ENCODE assay signal across 8 cellular contexts in genomic region chr1:34164510-34165381, GRCh38. TPM values are rescaled to one million over a fixed set of nuclear protein-coding genes. Genes with fewer than 3 reads are reported as not detected.
DNase-seq lines count a peak whose midpoint lies in the region; ATAC-seq, FAIRE-seq and TF ChIP-seq lines count a peak whose summit lies in the region.

Gene CSMD2 (minus strand): TSS chr1:34165230. CDS start chr1:34165097, 133 bp downstream.

- H3K4me2 ChIP-seq in smooth muscle cell, result peak within 1 kb of the TSS; percentile 93

- peak within 1 kb of the TSS; percentile 92; the same call in 1 of the 2 replicates for H3K9ac ChIP-seq in iPS-20b (ENCODE audit: low read depth, low read length)
- no peak within 1 kb of the TSS for H3K9ac ChIP-seq in smooth muscle cell (ENCODE audit: low read depth)

- H3K36me3 ChIP-seq in iPS-20b (ENCODE audit: insufficient read depth, low read depth, low read length), result peaks cover under 1% of the 10 kb centered on the region; the same call in 1 of the 2 replicates
- no peaks in the 10 kb centered on the region for H3K36me3 ChIP-seq in smooth muscle cell (ENCODE audit: low read depth)

- H3K4me3 ChIP-seq in iPS-20b (ENCODE audit: low read length) (peak within 1 kb of the TSS; percentile 79), smooth muscle cell (peak within 1 kb of the TSS; percentile 52)

- WGBS in smooth muscle cell (ENCODE audit: low lambda C conversion rate), result under 1% methylated on average over 48 of the region's 91 CpGs

- ATAC-seq in GM21526 (IDR thresholded peaks at IDR 0.05; ENCODE audit: low FRiP score, unreplicated experiment), result no peak

- FAIRE-seq in HTR-8/SVneo (lab: Jason Lieb, UNC), result no peak

- H3K27me3 ChIP-seq in iPS-20b (ENCODE audit: insufficient read depth, low read length) (peaks cover 28% of the 10 kb centered on the region), smooth muscle cell (ENCODE audit: low read depth) (peaks cover 88% of the 10 kb centered on the region)

- no peaks in the 10 kb centered on the region for H3K9me3 ChIP-seq in iPS-20b (ENCODE audit: insufficient read depth, low read depth, low read length)
- H3K9me3 ChIP-seq in smooth muscle cell (replicated peaks; ENCODE audit: low read depth), result no peaks in the 10 kb centered on the region

- peaks cover 7% of the 10 kb centered on the region; the same call in 1 of the 2 replicates for H3K4me1 ChIP-seq in iPS-20b (ENCODE audit: insufficient read depth, low read length)
- H3K4me1 ChIP-seq in smooth muscle cell (ENCODE audit: low read depth), result peaks cover 31% of the 10 kb centered on the region

- H4K20me1 ChIP-seq in smooth muscle cell (ENCODE audit: low read depth), result no peaks in the 10 kb centered on the region

- H3K79me2 ChIP-seq in smooth muscle cell (ENCODE audit: low read depth), result no peaks in the 10 kb centered on the region

- H3K27ac ChIP-seq in iPS-20b (ENCODE audit: low read length) (peak within 1 kb of the TSS; percentile 65), smooth muscle cell (ENCODE audit: low read depth) (no peak within 1 kb of the TSS)

- peak within 1 kb of the TSS; percentile 28 for H2AFZ ChIP-seq in smooth muscle cell (ENCODE audit: low read depth)

- DNase-seq in A172 (ENCODE audit: low spot score) (peak; percentile 44), HTR-8/SVneo (ENCODE audit: insufficient read length, low spot score) (peak; percentile 53), amygdala (lab: John Stamatoyannopoulos, UW) (peak in 55 of 56 donors; percentile 16 to 89 (median 71)), smooth muscle cell (lab: John Stamatoyannopoulos, UW; ENCODE audit: unreplicated experiment) (peak; percentile 24), activated gamma-delta T cell treated with Interleukin-2 at 50 U/mL for 16 hours (no peak)
- DNase-seq in activated naive CD4-positive, alpha-beta T cell (lab: John Stamatoyannopoulos, UW), result no peak

- TF ChIP-seq CTCF in smooth muscle cell (IDR thresholded peaks at IDR 0.05; ENCODE audit: borderline replicate concordance, insufficient read depth, poor library complexity, severe bottlenecking), result no peak

- H3F3A ChIP-seq in smooth muscle cell (ENCODE audit: low read depth), result no peaks in the 10 kb centered on the region

RNA-seq across cellular contexts. Expression of gene CSMD2, which starts in this region (rescaled TPM):
- total RNA-seq in A172 (2014; rRNA removed; shearing (Covaris generic)), result 1.5 and 2.6 TPM in 2 replicates
- total RNA-seq in smooth muscle cell, result 0.45 and 1.8 TPM in 2 replicates
- 0.37 and 0.65 TPM in 2 replicates for polyA plus RNA-seq in smooth muscle cell

Comparison
In these comparisons a context has a peak if more than half of its experiments do, and no peak if none do; other contexts are left out.
1. DNase-seq: peak in A172 (single experiment), HTR-8/SVneo (single experiment), amygdala (55 of 56) and smooth muscle cell (single experiment); none in activated naive CD4-positive, alpha-beta T cell (0 of 4) and activated gamma-delta T cell treated with Interleukin-2 at 50 U/mL for 16 hours (single experiment).